ENCODE assay signal across 1 cellular context in genomic region chr4:41600243-41600642, GRCh38.
TF ChIP-seq lines count a peak whose summit lies in the region.

No MANE protein-coding gene starts in this region.

TF ChIP-seq in HEK293, 187 proteins besides CTCF, POLR2A, EP300 and RAD21 (continued from another document):
- TF ChIP-seq PRDM6 (tag by site-specific recombination; IDR thresholded peaks at IDR 0.05) = 0 out of 2 replicates have a peak, but pooled peaks have one; percentile 34
- no peak for TF ChIP-seq ATF2 (tag by site-specific recombination; IDR thresholded peaks at IDR 0.05; ENCODE audit: low read depth)
- no peak for TF ChIP-seq ZNF114 (tag by site-specific recombination; IDR thresholded peaks at IDR 0.05)
- no peak for TF ChIP-seq ZNF792 (tag by site-specific recombination; IDR thresholded peaks at IDR 0.05)
- TF ChIP-seq ZNF449 (tag by site-specific recombination; IDR thresholded peaks at IDR 0.05) = no peak
- TF ChIP-seq ZNF362 (tag by site-specific recombination; IDR thresholded peaks at IDR 0.05) = no peak
- no peak for TF ChIP-seq ZFP69B (tag by site-specific recombination; IDR thresholded peaks at IDR 0.05)
TF ChIP-seq in HEK293: peak in this region for 3.
